ENCODE assay signal across 19 cellular contexts in the genomic region with DNA sequence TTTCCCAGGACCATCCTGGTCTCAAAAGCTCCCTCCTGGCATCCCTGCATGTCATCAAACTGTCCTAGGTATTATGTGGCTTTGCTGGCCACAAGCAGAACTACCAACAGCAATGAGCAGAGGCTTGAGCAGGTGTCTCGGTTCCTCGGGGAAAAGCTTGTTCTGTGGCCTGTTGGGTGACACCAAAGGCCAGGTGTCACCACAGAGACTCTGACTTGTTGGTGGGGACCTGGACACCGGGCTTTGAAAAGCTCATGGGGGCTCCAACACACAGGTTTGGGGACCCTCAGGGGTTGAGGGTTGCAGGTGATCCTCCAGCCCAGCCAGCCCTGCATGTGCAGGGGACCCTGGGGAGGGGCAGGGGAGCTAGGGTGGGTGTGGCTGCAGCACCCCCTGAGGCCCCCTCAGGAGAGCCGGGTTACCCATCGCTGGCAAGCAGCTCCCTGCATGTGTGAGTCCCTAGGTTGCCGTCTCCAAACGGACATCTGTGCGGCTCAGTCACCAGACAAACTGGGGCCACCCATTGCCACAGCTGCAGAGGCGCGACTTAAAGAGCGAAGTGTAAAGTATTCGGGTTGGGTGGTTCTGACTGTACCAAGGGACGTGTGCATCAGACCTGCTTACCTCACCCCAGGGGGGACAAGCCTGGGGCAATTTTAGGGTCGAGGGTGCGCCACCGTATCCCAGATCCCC.
DNase-seq lines count a peak whose midpoint lies in the region; ATAC-seq and TF ChIP-seq lines count a peak whose summit lies in the region.
"Had no signal": no experiment of that assay in that cellular context is flagged by ENCODE, and none has a peak within 500 bp of the region (broad histone marks: within the 10 kb centered on the region; RNA-seq: fewer than 3 reads in every experiment).

No MANE protein-coding gene starts in this region.

- no peak overlapping the region for H2BK15ac ChIP-seq in H9 (ENCODE audit: low read depth, low read length)

- no peak overlapping the region for H3K18ac ChIP-seq in H9 (ENCODE audit: insufficient read length, low read depth, low read length)

- H3K4me1 Mint-ChIP-seq in H9 = peaks cover 8 to 14% of the 10 kb centered on the region in 2 experiments
- peaks cover 61% of the 10 kb centered on the region for H3K4me1 Mint-ChIP-seq in nephron
- peaks cover 13% of the 10 kb centered on the region for H3K4me1 Mint-ChIP-seq in stimulated activated effector memory CD8-positive, alpha-beta T cell treated with anti-CD3 and anti-CD28 coated beads, Interleukin-12 subunit alpha, Interleukin-12 subunit beta, amount 100 ng/mL, for 72 hours

- no peak overlapping the region for H4K91ac ChIP-seq in H9 (ENCODE audit: insufficient read length, low read depth, low read length)

- H3K14ac ChIP-seq in H9 (ENCODE audit: insufficient read depth, low read length) = no peak overlapping the region; the same call in 1 of the 2 replicates

- H3K9me3 Mint-ChIP-seq in H9 (peaks cover 2 to 3% of the 10 kb centered on the region in 2 experiments; a peak in 2 of 5 replicates), nephron (no peaks in the 10 kb centered on the region)
- H3K9me3 Mint-ChIP-seq in stimulated activated effector memory CD8-positive, alpha-beta T cell treated with anti-CD3 and anti-CD28 coated beads, Interleukin-12 subunit alpha, Interleukin-12 subunit beta, amount 100 ng/mL, for 72 hours = no peaks in the 10 kb centered on the region

- no peak overlapping the region for H2BK20ac ChIP-seq in H9 (ENCODE audit: low read depth, low read length, poor library complexity, severe bottlenecking)

- no peak overlapping the region for H3K4me3 ChIP-seq in SJCRH30

- H4K8ac ChIP-seq in H9 (replicated peaks; ENCODE audit: insufficient read length, low read depth, low read length) = no peak overlapping the region

- WGBS in H9 (ENCODE audit: extremely low coverage, insufficient read length, low lambda C conversion rate) = no CpG with 5 or more reads among the region's 16 CpGs

- no peaks in the 10 kb centered on the region for H3K79me2 ChIP-seq in H9 (ENCODE audit: insufficient read depth, low read length)

- no peak overlapping the region for H3K4me2 ChIP-seq in H9 (ENCODE audit: insufficient read depth, insufficient read length, low read length)

- no peaks in the 10 kb centered on the region for H3K36me3 ChIP-seq in SJCRH30

- no peaks in the 10 kb centered on the region for H3K9me3 ChIP-seq in H9 (ENCODE audit: control insufficient read depth, low read depth, low read length)
- no peaks in the 10 kb centered on the region for H3K9me3 ChIP-seq in SJCRH30 (replicated peaks)

- no peak overlapping the region for H2BK12ac ChIP-seq in H9 (ENCODE audit: insufficient read length, low read depth, low read length)

- H3T11ph ChIP-seq in H9 (ENCODE audit: low read length) = no peak overlapping the region

- H2BK120ac ChIP-seq in H9 (ENCODE audit: low read depth, low read length, poor library complexity, severe bottlenecking) = no peak overlapping the region

- no peak overlapping the region for H3K4ac ChIP-seq in H9 (ENCODE audit: low read depth, low read length)

- H2AFZ ChIP-seq in H9 (ENCODE audit: low read length) = no peak overlapping the region

- H3K56ac ChIP-seq in H9 (ENCODE audit: insufficient read length, low read depth, low read length) = no peak overlapping the region

- H2AK5ac ChIP-seq in H9 (ENCODE audit: insufficient read length, low read length) = no peak overlapping the region

- H3K27ac Mint-ChIP-seq in H9 (peak overlapping the region; percentile 12 to 90 (median 28); a peak in 4 of 7 replicates), nephron (peak overlapping the region; percentile 7 to 85 (median 56))
- H3K27ac Mint-ChIP-seq in stimulated activated effector memory CD8-positive, alpha-beta T cell treated with anti-CD3 and anti-CD28 coated beads, Interleukin-12 subunit alpha, Interleukin-12 subunit beta, amount 100 ng/mL, for 72 hours = peak overlapping the region; percentile 37

- H3K36me3 Mint-ChIP-seq in H9 (ENCODE audit: insufficient read depth in 1 of 3, low read depth in 3 of 3) (no peaks in the 10 kb centered on the region), nephron (ENCODE audit: low read depth) (no peaks in the 10 kb centered on the region)
- H3K36me3 Mint-ChIP-seq in stimulated activated effector memory CD8-positive, alpha-beta T cell treated with anti-CD3 and anti-CD28 coated beads, Interleukin-12 subunit alpha, Interleukin-12 subunit beta, amount 100 ng/mL, for 72 hours = no peaks in the 10 kb centered on the region

- H3K9ac ChIP-seq in H9 (ENCODE audit: extremely low read depth, insufficient read length, low read length) = no peak overlapping the region

- TF ChIP-seq CTCF in H9 (conservative IDR thresholded peaks at IDR 0.05) (no peak), nephron (IDR thresholded peaks at IDR 0.05; ENCODE audit: unreplicated experiment in 3 of 3) (no peak)

- H3K27me3 ChIP-seq in H9 (ENCODE audit: insufficient read depth, low read length) = no peaks in the 10 kb centered on the region
- no peaks in the 10 kb centered on the region for H3K27me3 ChIP-seq in SJCRH30

- H3K79me1 ChIP-seq in H9 (ENCODE audit: insufficient read depth, low read depth, low read length, poor library complexity, severe bottlenecking) = no peaks in the 10 kb centered on the region

- no peaks in the 10 kb centered on the region for H3K23me2 ChIP-seq in H9 (ENCODE audit: insufficient read length, low read depth, low read length, poor library complexity, severe bottlenecking)

- no peaks in the 10 kb centered on the region for H4K20me1 ChIP-seq in H9 (ENCODE audit: control insufficient read depth, insufficient read depth, insufficient read length)

- no peak overlapping the region for H4K5ac ChIP-seq in H9 (ENCODE audit: insufficient read length, low read depth, low read length)

- H3K4me3 Mint-ChIP-seq in H9 (no peak overlapping the region), nephron (no peak overlapping the region)
- H3K4me3 Mint-ChIP-seq in stimulated activated effector memory CD8-positive, alpha-beta T cell treated with anti-CD3 and anti-CD28 coated beads, Interleukin-12 subunit alpha, Interleukin-12 subunit beta, amount 100 ng/mL, for 72 hours = no peak overlapping the region
- H3K4me3 Mint-ChIP-seq: CD14-positive monocyte had no signal

- no peak overlapping the region for H2BK5ac ChIP-seq in H9 (ENCODE audit: insufficient read length, low read length)

- no peak overlapping the region for H3K23ac ChIP-seq in H9 (ENCODE audit: insufficient read length, low read depth, low read length)

- ATAC-seq in stimulated activated effector memory CD8-positive, alpha-beta T cell treated with anti-CD3 and anti-CD28 coated beads, Interleukin-12 subunit alpha, Interleukin-12 subunit beta, amount 100 ng/mL, for 72 hours = no peak
- no peak for ATAC-seq in GM21390 (IDR thresholded peaks at IDR 0.05; ENCODE audit: unreplicated experiment)
- ATAC-seq: HCT116 had no signal

- DNase-seq in H9 (no peak), SJCRH30 (peak; percentile 71 to 80), NCI-H510A treated with DMSO at 0.1 percent for 48 hours (lab: John Stamatoyannopoulos, UW) (no peak), EL (no peak)
- no peak for DNase-seq in stimulated activated effector memory CD8-positive, alpha-beta T cell treated with anti-CD3 and anti-CD28 coated beads, Interleukin-12 subunit alpha, Interleukin-12 subunit beta, amount 100 ng/mL, for 72 hours (ENCODE audit: low spot score in 2 of 2)
- DNase-seq: ACHN, DMS79 treated with DMSO at 0.1 percent for 48 hours, IMR-90, Karpas-422, NCI-H1092, NCI-H1436 treated with DMSO at 0.1 percent for 48 hours, NCI-H2029, NCI-H774, OCI-M1, SHP77 treated with DMSO at 0.1 percent for 48 hours had no signal

- H3K27ac ChIP-seq in H9 (ENCODE audit: insufficient read length, low read depth, low read length) (no peak overlapping the region), SJCRH30 (peak overlapping the region; percentile 65)

- H3K4me1 ChIP-seq in H9 (ENCODE audit: insufficient read depth, low read length) = no peaks in the 10 kb centered on the region
- H3K4me1 ChIP-seq in SJCRH30 = peaks cover 48% of the 10 kb centered on the region

- H3K27me3 Mint-ChIP-seq in H9 (ENCODE audit: low read depth) (no peaks in the 10 kb centered on the region; the same call in 1 of the 2 replicates), nephron (ENCODE audit: low read depth) (no peaks in the 10 kb centered on the region)

Comparison
In these comparisons a context has a peak if more than half of its experiments do, and no peak if none do; other contexts are left out.
1. DNase-seq: peak in SJCRH30 (2 of 2); none in H9 (single experiment), stimulated activated effector memory CD8-positive, alpha-beta T cell treated with anti-CD3 and anti-CD28 coated beads, Interleukin-12 subunit alpha, Interleukin-12 subunit beta, amount 100 ng/mL, for 72 hours (0 of 2), NCI-H510A treated with DMSO at 0.1 percent for 48 hours (single experiment) and EL (single experiment).
2. Peak in every context shown above with its lines, with median percentiles within 50 percentile points of each other: H3K27ac Mint-ChIP-seq.